11 cellular contexts compared by ENCODE assay signal in the genomic region with DNA sequence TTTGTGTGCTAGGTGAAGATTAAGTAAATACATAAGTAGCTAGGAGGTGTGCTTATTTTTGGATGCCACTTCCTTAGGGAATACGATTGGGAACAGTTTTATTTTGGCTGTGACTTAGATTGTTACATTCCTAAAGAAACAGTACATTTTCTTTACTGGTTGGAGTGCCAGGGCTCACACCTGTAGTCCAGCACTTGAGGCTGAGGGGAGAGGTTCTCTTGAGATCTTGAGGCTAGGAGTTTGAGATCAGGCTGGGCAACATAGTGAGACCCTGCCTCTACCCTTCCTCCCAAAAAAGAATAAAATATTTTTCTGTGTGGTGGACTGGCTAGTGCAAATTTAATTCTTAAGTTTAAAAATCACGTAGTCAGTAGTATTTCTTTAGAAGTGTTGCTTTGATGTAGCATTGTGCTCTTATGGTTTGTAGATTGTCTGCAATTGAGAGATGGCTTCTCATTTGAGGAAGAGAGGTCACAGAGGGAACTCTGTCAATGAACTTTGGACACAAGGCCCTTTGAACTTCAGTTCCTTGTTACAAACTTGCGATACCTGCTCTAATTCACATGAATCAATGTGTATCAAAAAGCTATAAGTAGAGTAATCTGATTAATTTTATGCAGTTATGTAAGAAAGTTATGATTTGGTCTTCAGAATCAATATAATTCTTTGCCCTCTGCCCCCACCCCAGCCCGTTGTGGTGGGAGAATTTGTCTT. TPM values are rescaled to one million over a fixed set of nuclear protein-coding genes. Genes with fewer than 3 reads are reported as not detected.
A peak's percentile ranks its signal among the peaks of the same experiment; 100 is the strongest.
DNase-seq lines count a peak whose midpoint lies in the region; TF ChIP-seq lines count a peak whose summit lies in the region.
"Had no signal": no experiment of that assay in that cellular context is flagged by ENCODE, and none has a peak within 500 bp of the region (broad histone marks: within the 10 kb centered on the region; RNA-seq: fewer than 3 reads in every experiment).

No MANE protein-coding gene starts in this region.

- peaks cover 100% of the 10 kb centered on the region for H3K79me2 ChIP-seq in DOHH2 (ENCODE audit: control insufficient read depth, low read length)
- H3K79me2 ChIP-seq in trophoblast cell (ENCODE audit: control insufficient read depth, insufficient read depth, low read length, poor library complexity) = peaks cover 31% of the 10 kb centered on the region

- TF ChIP-seq EP300 in suprapubic skin (IDR thresholded peaks at IDR 0.05) = no peak

- H3K9ac ChIP-seq in trophoblast cell (ENCODE audit: low read length) = no peak overlapping the region

- H3K27me3 ChIP-seq in DOHH2 (ENCODE audit: control insufficient read depth, low read length) (no peaks in the 10 kb centered on the region), trophoblast cell (ENCODE audit: insufficient read depth, low read length) (no peaks in the 10 kb centered on the region), suprapubic skin (no peaks in the 10 kb centered on the region)
- H3K27me3 ChIP-seq: foreskin keratinocyte had no signal

- H3K4me2 ChIP-seq in DOHH2 (ENCODE audit: low read length) (peak overlapping the region; percentile 56), trophoblast cell (ENCODE audit: low read length) (no peak overlapping the region)

- H2AFZ ChIP-seq in trophoblast cell (ENCODE audit: insufficient read depth, low read length, poor library complexity) = no peak overlapping the region

- H3K36me3 Mint-ChIP-seq in dendritic cell treated with granulocyte-macrophage colony-stimulating factor and Interleukin-4, amounts not matched to agents 40 ng/mL and 50 ng/mL, for 4 days (ENCODE audit: low read depth) = peaks cover 95% of the 10 kb centered on the region

- no peak overlapping the region for H4K91ac ChIP-seq in trophoblast cell (ENCODE audit: low read depth, low read length)

- intact Hi-C loops in dendritic cell treated with granulocyte-macrophage colony-stimulating factor and Interleukin-4, amounts not matched to agents 40 ng/mL and 50 ng/mL, for 4 days (cut with micrococcal nuclease) = no loop called here

- no peak overlapping the region for H3K14ac ChIP-seq in trophoblast cell (ENCODE audit: low read length)

- peaks cover 84% of the 10 kb centered on the region for H3K4me1 ChIP-seq in DOHH2 (ENCODE audit: control insufficient read depth, low read length)
- peaks cover 3 to 6% of the 10 kb centered on the region in 2 experiments for H3K4me1 ChIP-seq in trophoblast cell (ENCODE audit: control insufficient read depth in 1 of 2, insufficient read depth in 2 of 2, low read length in 2 of 2)
- peaks cover 90% of the 10 kb centered on the region for H3K4me1 ChIP-seq in suprapubic skin

- no peak overlapping the region for H3K18ac ChIP-seq in trophoblast cell (ENCODE audit: low read length)

- H2BK12ac ChIP-seq in trophoblast cell (ENCODE audit: low read length) = no peak overlapping the region

- H3K36me3 ChIP-seq in DOHH2 (ENCODE audit: control insufficient read depth, low read length) (peaks cover 94% of the 10 kb centered on the region), trophoblast cell (ENCODE audit: control insufficient read depth in 1 of 2, insufficient read depth in 2 of 2, low read length in 2 of 2) (peaks cover 27 to 31% of the 10 kb centered on the region in 2 experiments), suprapubic skin (peaks cover 12% of the 10 kb centered on the region)

- H4K12ac ChIP-seq in trophoblast cell (ENCODE audit: low read depth, low read length) = no peak overlapping the region

- H3K9me3 ChIP-seq in DOHH2 (ENCODE audit: control insufficient read depth, insufficient read depth, low read length) (no peaks in the 10 kb centered on the region), trophoblast cell (ENCODE audit: insufficient read depth, low read depth, low read length) (no peaks in the 10 kb centered on the region), suprapubic skin (no peaks in the 10 kb centered on the region)

- H3K27ac ChIP-seq in DOHH2 (ENCODE audit: low read depth, low read length) (no peak overlapping the region), RWPE1 (peak overlapping the region; percentile 50), trophoblast cell (ENCODE audit: low read depth, low read length) (no peak overlapping the region), suprapubic skin (no peak overlapping the region)
- H3K27ac ChIP-seq: foreskin keratinocyte had no signal

- no peak overlapping the region for H3K23ac ChIP-seq in trophoblast cell (ENCODE audit: low read length)

- H2BK120ac ChIP-seq in trophoblast cell (ENCODE audit: insufficient read depth, low read length, poor library complexity) = no peak overlapping the region

- H3K4me3 Mint-ChIP-seq in dendritic cell treated with granulocyte-macrophage colony-stimulating factor and Interleukin-4, amounts not matched to agents 40 ng/mL and 50 ng/mL, for 4 days = no peak overlapping the region

- H3K27me3 Mint-ChIP-seq in dendritic cell treated with granulocyte-macrophage colony-stimulating factor and Interleukin-4, amounts not matched to agents 40 ng/mL and 50 ng/mL, for 4 days = no peaks in the 10 kb centered on the region

- CTCF ChIA-PET in RWPE1 (lab: Yijun Ruan, JAX) = interaction anchor here (1.6 kb wide), 1 partner anchor 89 kb away, joined by 4 read pairs; no protein-coding TSS in a partner anchor

- TF ChIP-seq CTCF in DOHH2 (IDR thresholded peaks at IDR 0.05; ENCODE audit: low read depth, low read length, poor library complexity, severe bottlenecking) (no peak), RWPE1 (conservative IDR thresholded peaks at IDR 0.05; ENCODE audit: low read depth) (no peak), suprapubic skin (IDR thresholded peaks at IDR 0.05) (no peak)

- H2BK5ac ChIP-seq in trophoblast cell (ENCODE audit: low read depth, low read length, poor library complexity) = no peak overlapping the region

- WGBS in trophoblast cell (ENCODE audit: extremely low coverage, insufficient coverage, insufficient read length) = no CpG with 5 or more reads among the region's 4 CpGs
- 52% methylated on average over 4 of the region's 4 CpGs for WGBS in suprapubic skin

- peak overlapping the region; percentile 58 for H3K27ac Mint-ChIP-seq in dendritic cell treated with granulocyte-macrophage colony-stimulating factor and Interleukin-4, amounts not matched to agents 40 ng/mL and 50 ng/mL, for 4 days

- H3K9me3 Mint-ChIP-seq in dendritic cell treated with granulocyte-macrophage colony-stimulating factor and Interleukin-4, amounts not matched to agents 40 ng/mL and 50 ng/mL, for 4 days = no peaks in the 10 kb centered on the region

- no peaks in the 10 kb centered on the region for H3K9me2 ChIP-seq in DOHH2 (replicated peaks; ENCODE audit: control insufficient read depth, low read length)

- no peak overlapping the region for H4K8ac ChIP-seq in trophoblast cell (ENCODE audit: low read depth, low read length)

- H3K4me3 ChIP-seq in DOHH2 (ENCODE audit: low read length) (peak overlapping the region; percentile 21; the same call in 1 of the 2 replicates), trophoblast cell (ENCODE audit: low read depth, low read length) (no peak overlapping the region), suprapubic skin (no peak overlapping the region)

- H3K4ac ChIP-seq in trophoblast cell (ENCODE audit: low read depth, low read length) = peak overlapping the region; percentile 89

- POLR2A ChIA-PET in RWPE1 (lab: Yijun Ruan, JAX; ENCODE audit: low non-redundant PET) = interaction anchor here (0.6 kb wide), 1 partner anchor 14 kb away, joined by 3 read pairs; no protein-coding TSS in a partner anchor

- no peaks in the 10 kb centered on the region for H3K79me1 ChIP-seq in trophoblast cell (ENCODE audit: low read length)

- H2AK5ac ChIP-seq in trophoblast cell (ENCODE audit: low read length) = no peak overlapping the region

- DNase-seq in RWPE1 (ENCODE audit: low spot score) = no peak
- no peak for DNase-seq in trophoblast cell
- DNase-seq in suprapubic skin (ENCODE audit: low spot score in 2 of 2) = no peak
- DNase-seq in stimulated activated CD4-positive, alpha-beta T cell treated with anti-CD3 and anti-CD28 coated beads, Interleukin-2, amount 100 ng/mL, for 48 hours = no peak
- no peak for DNase-seq in ureter (ENCODE audit: low spot score)
- no peak for DNase-seq in NCI-H1417 treated with DMSO at 0.1 percent for 48 hours (lab: John Stamatoyannopoulos, UW)
- DNase-seq: aorta, NCI-H524 treated with DMSO at 0.1 percent for 48 hours had no signal

- peaks cover 84% of the 10 kb centered on the region for H3K4me1 Mint-ChIP-seq in dendritic cell treated with granulocyte-macrophage colony-stimulating factor and Interleukin-4, amounts not matched to agents 40 ng/mL and 50 ng/mL, for 4 days (ENCODE audit: low read depth)

- no peak for TF ChIP-seq POLR2A in suprapubic skin (IDR thresholded peaks at IDR 0.05)

- H3F3A ChIP-seq in DOHH2 (ENCODE audit: control insufficient read depth, insufficient read depth) = 0 out of 2 replicates have a peak, but pooled peaks cover 2% of the 10 kb centered on the region

- peaks cover 65% of the 10 kb centered on the region for H4K20me1 ChIP-seq in DOHH2 (ENCODE audit: control insufficient read depth, insufficient read depth, low read depth, low read length)

RNA-seq across cellular contexts. Expression of a gene that starts 7.1 kb away (rescaled TPM):
- polyA plus RNA-seq in trophoblast cell (2013) = 60.4 and 60.6 TPM in 2 replicates
- 10 to 100 TPM; 40.4 to 52.7 (median 47.4) TPM for total RNA-seq in suprapubic skin
- total RNA-seq in ureter = 81.1 TPM
